8 cellular contexts compared by ENCODE assay signal in the genomic region with DNA sequence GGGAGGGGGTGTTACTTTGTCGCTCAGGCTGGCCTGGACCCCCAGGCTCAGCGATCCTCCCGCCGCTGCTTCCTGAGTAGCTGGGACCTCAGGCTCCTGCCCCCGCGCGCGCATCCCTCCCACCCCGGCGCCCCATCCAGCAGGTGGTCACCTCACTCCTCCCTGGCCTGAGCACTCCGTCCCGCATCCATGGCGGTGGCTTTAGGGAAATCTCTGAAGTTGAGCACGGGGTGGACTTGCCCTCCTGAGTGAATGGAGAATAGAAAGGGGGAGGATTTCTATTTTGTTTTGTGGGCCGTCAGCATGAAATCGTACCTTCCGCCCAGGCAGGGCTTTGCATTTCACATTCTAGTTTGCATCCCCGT. TPM values are rescaled to one million over a fixed set of nuclear protein-coding genes. Genes with fewer than 3 reads are reported as not detected.
DNase-seq lines count a peak whose midpoint lies in the region; ATAC-seq and TF ChIP-seq lines count a peak whose summit lies in the region.

No MANE protein-coding gene starts in this region.

- H3K4me1 ChIP-seq in ES-I3 (ENCODE audit: insufficient read depth, low read length) (no peaks in the 10 kb centered on the region), iPS DF 6.9 (ENCODE audit: control insufficient read depth, insufficient read depth, low read length) (no peaks in the 10 kb centered on the region; the same call in 1 of the 2 replicates), smooth muscle cell (ENCODE audit: low read depth) (peaks cover 6% of the 10 kb centered on the region)

- H2AFZ ChIP-seq in smooth muscle cell (ENCODE audit: low read depth): peak overlapping the region; percentile 99

- peak overlapping the region; percentile 89 for H3K4me3 Mint-ChIP-seq in activated T-helper 1 cell treated with anti-CD3 and anti-CD28 coated beads, Interleukin-12 subunit alpha, Interleukin-12 subunit beta, Interleukin-2, Interleukin-4 antibody, amounts not matched to agents 30 ng/mL and 10 ng/mL and 1 ng/mL, durations not matched to agents 14 hours and 24 hours and 36 hours

- no peaks in the 10 kb centered on the region for H4K20me1 ChIP-seq in smooth muscle cell (ENCODE audit: low read depth)

- peak overlapping the region; percentile 93 for H3K4me2 ChIP-seq in smooth muscle cell

- H3K4me1 Mint-ChIP-seq in activated T-helper 1 cell treated with anti-CD3 and anti-CD28 coated beads, Interleukin-12 subunit alpha, Interleukin-12 subunit beta, Interleukin-2, Interleukin-4 antibody, amounts not matched to agents 30 ng/mL and 10 ng/mL and 1 ng/mL, durations not matched to agents 14 hours and 24 hours and 36 hours (ENCODE audit: low read depth): peaks cover 13% of the 10 kb centered on the region

- no peak for DNase-seq in activated T-helper 1 cell treated with anti-CD3 and anti-CD28 coated beads, Interleukin-12 subunit alpha, Interleukin-12 subunit beta, Interleukin-2, Interleukin-4 antibody, amounts not matched to agents 30 ng/mL and 10 ng/mL and 1 ng/mL, durations not matched to agents 14 hours and 24 hours and 36 hours (ENCODE audit: low spot score)
- DNase-seq in iPS DF 6.9 (ENCODE audit: low read depth, low spot score) (no peak), smooth muscle cell (lab: John Stamatoyannopoulos, UW; ENCODE audit: unreplicated experiment) (no peak), superior temporal gyrus (ENCODE audit: extremely low spot score) (no peak)
- no peak for DNase-seq in activated effector memory CD4-positive, alpha-beta T cell treated with Interleukin-2 at 50 U/mL for 16 hours

- no CpG with 5 or more reads among the region's 18 CpGs for WGBS in iPS DF 6.9 (ENCODE audit: insufficient coverage, insufficient read length)
- 2% methylated on average over 16 of the region's 18 CpGs for WGBS in smooth muscle cell (ENCODE audit: low lambda C conversion rate)

- H3K4me3 ChIP-seq in iPS DF 6.9 (ENCODE audit: low read length) (peak overlapping the region; percentile 88), smooth muscle cell (peak overlapping the region; percentile 95)

- intact Hi-C loops in activated T-helper 1 cell treated with anti-CD3 and anti-CD28 coated beads, Interleukin-12 subunit alpha, Interleukin-12 subunit beta, Interleukin-2, Interleukin-4 antibody, amounts not matched to agents 30 ng/mL and 10 ng/mL and 1 ng/mL, durations not matched to agents 14 hours and 24 hours and 36 hours (cut with micrococcal nuclease): loop anchor here (1.0 to 5.0 kb wide), 6 partner anchors 36 to 272 kb away; a partner anchor contains a TSS

- no peak for TF ChIP-seq CTCF in smooth muscle cell (IDR thresholded peaks at IDR 0.05; ENCODE audit: borderline replicate concordance, insufficient read depth, poor library complexity, severe bottlenecking)

- ATAC-seq in HG02938 (IDR thresholded peaks at IDR 0.05; ENCODE audit: unreplicated experiment) (peak; percentile 10), HG02970 (IDR thresholded peaks at IDR 0.05; ENCODE audit: low FRiP score, unreplicated experiment) (no peak)

- H3K36me3 ChIP-seq in ES-I3 (ENCODE audit: insufficient read depth, low read length): no peaks in the 10 kb centered on the region; the same call in 1 of the 2 replicates
- no peaks in the 10 kb centered on the region for H3K36me3 ChIP-seq in iPS DF 6.9 (ENCODE audit: control insufficient read depth, insufficient read depth, low read length)
- no peaks in the 10 kb centered on the region for H3K36me3 ChIP-seq in smooth muscle cell (ENCODE audit: low read depth)

- H3K79me2 ChIP-seq in smooth muscle cell (ENCODE audit: low read depth): peaks cover 9% of the 10 kb centered on the region

- H3K27ac Mint-ChIP-seq in activated T-helper 1 cell treated with anti-CD3 and anti-CD28 coated beads, Interleukin-12 subunit alpha, Interleukin-12 subunit beta, Interleukin-2, Interleukin-4 antibody, amounts not matched to agents 30 ng/mL and 10 ng/mL and 1 ng/mL, durations not matched to agents 14 hours and 24 hours and 36 hours: no peak overlapping the region

- H3K27me3 Mint-ChIP-seq in activated T-helper 1 cell treated with anti-CD3 and anti-CD28 coated beads, Interleukin-12 subunit alpha, Interleukin-12 subunit beta, Interleukin-2, Interleukin-4 antibody, amounts not matched to agents 30 ng/mL and 10 ng/mL and 1 ng/mL, durations not matched to agents 14 hours and 24 hours and 36 hours (ENCODE audit: insufficient read depth): peaks cover 4% of the 10 kb centered on the region

- no peaks in the 10 kb centered on the region for H3F3A ChIP-seq in smooth muscle cell (ENCODE audit: low read depth)

- no peaks in the 10 kb centered on the region for H3K9me3 ChIP-seq in ES-I3 (ENCODE audit: control insufficient read depth, insufficient read depth, low read length)
- H3K9me3 ChIP-seq in iPS DF 6.9 (ENCODE audit: control insufficient read depth, insufficient read depth, low read length): no peaks in the 10 kb centered on the region
- H3K9me3 ChIP-seq in smooth muscle cell (replicated peaks; ENCODE audit: low read depth): no peaks in the 10 kb centered on the region

- H3K27me3 ChIP-seq in iPS DF 6.9 (ENCODE audit: control insufficient read depth, insufficient read depth, low read length) (no peaks in the 10 kb centered on the region), smooth muscle cell (ENCODE audit: low read depth) (no peaks in the 10 kb centered on the region)

- H3K27ac ChIP-seq in iPS DF 6.9 (ENCODE audit: low read length): no peak overlapping the region
- H3K27ac ChIP-seq in smooth muscle cell (ENCODE audit: low read depth): no peak overlapping the region

- peak overlapping the region; percentile 88 for H3K9ac ChIP-seq in ES-I3 (ENCODE audit: low read depth, low read length)
- no peak overlapping the region for H3K9ac ChIP-seq in smooth muscle cell (ENCODE audit: low read depth)

- peaks cover 10% of the 10 kb centered on the region for H3K36me3 Mint-ChIP-seq in activated T-helper 1 cell treated with anti-CD3 and anti-CD28 coated beads, Interleukin-12 subunit alpha, Interleukin-12 subunit beta, Interleukin-2, Interleukin-4 antibody, amounts not matched to agents 30 ng/mL and 10 ng/mL and 1 ng/mL, durations not matched to agents 14 hours and 24 hours and 36 hours (ENCODE audit: low read depth)

- peaks cover 43% of the 10 kb centered on the region for H3K9me3 Mint-ChIP-seq in activated T-helper 1 cell treated with anti-CD3 and anti-CD28 coated beads, Interleukin-12 subunit alpha, Interleukin-12 subunit beta, Interleukin-2, Interleukin-4 antibody, amounts not matched to agents 30 ng/mL and 10 ng/mL and 1 ng/mL, durations not matched to agents 14 hours and 24 hours and 36 hours

RNA-seq across cellular contexts. Expression of a gene that starts 0.4 kb away (rescaled TPM):
- 3.7 and 4.3 TPM in 2 replicates for total RNA-seq in activated T-helper 1 cell treated with anti-CD3 and anti-CD28 coated beads, Interleukin-12 subunit alpha, Interleukin-12 subunit beta, Interleukin-2, Interleukin-4 antibody, amounts not matched to agents 30 ng/mL and 10 ng/mL and 1 ng/mL, durations not matched to agents 14 hours and 24 hours and 36 hours
- total RNA-seq in smooth muscle cell: 5.4 and 5.9 TPM in 2 replicates
- polyA plus RNA-seq in smooth muscle cell: 2.4 TPM in 2 replicates

RNA-seq across cellular contexts. Expression of a gene that starts 35.3 kb away (rescaled TPM):
- 9.9 and 12.3 TPM in 2 replicates for total RNA-seq in activated T-helper 1 cell treated with anti-CD3 and anti-CD28 coated beads, Interleukin-12 subunit alpha, Interleukin-12 subunit beta, Interleukin-2, Interleukin-4 antibody, amounts not matched to agents 30 ng/mL and 10 ng/mL and 1 ng/mL, durations not matched to agents 14 hours and 24 hours and 36 hours
- 14.5 and 24.1 TPM in 2 replicates for total RNA-seq in smooth muscle cell
- polyA plus RNA-seq in smooth muscle cell: 10.4 and 11.0 TPM in 2 replicates
